8 cellular contexts compared by ENCODE assay signal in genomic region chr16:81567987-81568748, GRCh38.
A peak's percentile ranks its signal among the peaks of the same experiment; 100 is the strongest.
DNase-seq lines count a peak whose midpoint lies in the region; ATAC-seq and TF ChIP-seq lines count a peak whose summit lies in the region.

No MANE protein-coding gene starts in this region.

- H3K27ac ChIP-seq in HEK293 (ENCODE audit: extremely low read depth, low read depth, low read length) = no peak overlapping the region

- ATAC-seq in HG03378 (IDR thresholded peaks at IDR 0.05; ENCODE audit: unreplicated experiment) (no peak), HG03025 (IDR thresholded peaks at IDR 0.05; ENCODE audit: low FRiP score, unreplicated experiment) (no peak), HG02798 (IDR thresholded peaks at IDR 0.05; ENCODE audit: poor library complexity, unreplicated experiment) (no peak)

- DNase-seq in activated CD4-positive, alpha-beta T cell treated with anti-CD3 and anti-CD28 coated beads, Interleukin-2, amount 50 U/mL, for 4 hours = peak; percentile 5 to 12
- DNase-seq in glomerular visceral epithelial cell (ENCODE audit: extremely low spot score) (peak; percentile 85), G401 (ENCODE audit: low spot score) (no peak)
- peak; percentile 73 for DNase-seq in stimulated activated CD4-positive, alpha-beta T cell treated with anti-CD3 and anti-CD28 coated beads, Interleukin-4, amount 100 ng/mL, for 24 hours

- POLR2A ChIA-PET in HEK293 (lab: Yijun Ruan, JAX) = no interaction called here

- H3K36me3 ChIP-seq in HEK293 (ENCODE audit: control insufficient read depth in 2 of 2, insufficient read depth in 1 of 2, low read length in 2 of 2) = no peaks in the 10 kb centered on the region

- TF ChIP-seq CTCF in HEK293 (tag by site-specific recombination; IDR thresholded peaks at IDR 0.05) = no peak

- in situ Hi-C loops in G401 (cut with HindIII; ENCODE audit: low sequenced_read_pairs) = no loop called here

- no peak overlapping the region for H3K4me3 ChIP-seq in HEK293 (ENCODE audit: low read depth, low read length)

- CTCF ChIA-PET in HEK293 (lab: Yijun Ruan, JAX) = interaction anchor here (1.3 kb wide), 2 partner anchors 17 to 129 kb away, joined by 3 to 5 read pairs; no protein-coding TSS in a partner anchor

- H3K4me1 ChIP-seq in HEK293 (ENCODE audit: control insufficient read depth, insufficient read depth, low read length) = no peaks in the 10 kb centered on the region

- H3K9me3 ChIP-seq in HEK293 (ENCODE audit: control insufficient read depth, insufficient read depth, low read depth, low read length) = no peaks in the 10 kb centered on the region

TF ChIP-seq in HEK293, 187 proteins besides CTCF, POLR2A, EP300 and RAD21:
- TF ChIP-seq ZXDB (tag by site-specific recombination; IDR thresholded peaks at IDR 0.05) (no peak), ZBTB20 (tag by site-specific recombination; IDR thresholded peaks at IDR 0.05) (peak; percentile 92), EGR2 (tag by site-specific recombination; IDR thresholded peaks at IDR 0.05; ENCODE audit: low read depth) (peak; percentile 41; the same call in 1 of the 2 replicates), ZNF221 (tag by site-specific recombination; IDR thresholded peaks at IDR 0.05; ENCODE audit: borderline replicate concordance) (no peak), ZFHX2 (tag by site-specific recombination; conservative IDR thresholded peaks at IDR 0.05) (peak; percentile 70), PRDM1 (tag by site-specific recombination; IDR thresholded peaks at IDR 0.05) (peak; percentile 29; the same call in 1 of the 2 replicates), ZBTB48 (tag by site-specific recombination; IDR thresholded peaks at IDR 0.05) (peak; percentile 19; the same call in 1 of the 2 replicates)
